21 cellular contexts compared by ENCODE assay signal in genomic region chr18:22689711-22690110, GRCh38.
DNase-seq lines count a peak whose midpoint lies in the region; ATAC-seq and TF ChIP-seq lines count a peak whose summit lies in the region.
"Had no signal": no experiment of that assay in that cellular context is flagged by ENCODE, and none has a peak within 500 bp of the region (broad histone marks: within the 10 kb centered on the region; RNA-seq: fewer than 3 reads in every experiment).

No MANE protein-coding gene starts in this region.

- H3K27me3 ChIP-seq in right cardiac atrium (ENCODE audit: control insufficient read depth, insufficient read depth) (no peaks in the 10 kb centered on the region), right atrium auricular region (no peaks in the 10 kb centered on the region)
- H3K27me3 ChIP-seq: SJCRH30 had no signal

- H3K36me3 Mint-ChIP-seq in progenitor cell of endocrine pancreas (ENCODE audit: insufficient read depth), result peaks cover 2% of the 10 kb centered on the region
- H3K36me3 Mint-ChIP-seq: CD14-positive monocyte had no signal

- no peaks in the 10 kb centered on the region for H3K27me3 Mint-ChIP-seq in progenitor cell of endocrine pancreas

- peaks cover 11% of the 10 kb centered on the region for H3K9me3 Mint-ChIP-seq in progenitor cell of endocrine pancreas (ENCODE audit: low read depth)
- H3K9me3 Mint-ChIP-seq: HFFc6 had no signal

- no peak overlapping the region for H3K4me3 Mint-ChIP-seq in progenitor cell of endocrine pancreas (ENCODE audit: low read depth)
- H3K4me3 Mint-ChIP-seq: B cell, CD14-positive monocyte, HFFc6 had no signal

- H3K27ac ChIP-seq in right cardiac atrium (ENCODE audit: low read length), result no peak overlapping the region
- H3K27ac ChIP-seq in right atrium auricular region, result no peak overlapping the region
- H3K27ac ChIP-seq: SJCRH30 had no signal

- H3K36me3 ChIP-seq in right atrium auricular region, result no peaks in the 10 kb centered on the region
- H3K36me3 ChIP-seq: SJCRH30 had no signal

- H3K9me3 ChIP-seq in right cardiac atrium (ENCODE audit: control insufficient read depth, low read length) (peaks cover 1% of the 10 kb centered on the region), right atrium auricular region (no peaks in the 10 kb centered on the region)
- H3K9me3 ChIP-seq: SJCRH30 had no signal

- no peak overlapping the region for H3K27ac Mint-ChIP-seq in progenitor cell of endocrine pancreas
- H3K27ac Mint-ChIP-seq: B cell, CD14-positive monocyte, HFFc6 had no signal

- H3K4me3 ChIP-seq in right cardiac atrium (ENCODE audit: low read length) (no peak overlapping the region), right atrium auricular region (no peak overlapping the region)
- H3K4me3 ChIP-seq: SJCRH30 had no signal

- no peaks in the 10 kb centered on the region for H3K4me1 Mint-ChIP-seq in progenitor cell of endocrine pancreas (ENCODE audit: low read depth)
- H3K4me1 Mint-ChIP-seq: B cell, CD14-positive monocyte had no signal

- intact Hi-C loops in right cardiac atrium (cut with DNase I), result loop anchor here in 1 of 4 donors (10.0 kb wide), 1 partner anchor 55 kb away; no protein-coding TSS in a partner anchor

- TF ChIP-seq CTCF in right atrium auricular region (IDR thresholded peaks at IDR 0.05) (no peak), progenitor cell of endocrine pancreas (IDR thresholded peaks at IDR 0.05; ENCODE audit: unreplicated experiment) (no peak)

- ATAC-seq in right cardiac atrium, result peak; percentile 76 to 95
- peak; percentile 34 for ATAC-seq in left lobe of liver
- ATAC-seq in GM21526 (IDR thresholded peaks at IDR 0.05; ENCODE audit: low FRiP score, unreplicated experiment), result no peak

- DNase-seq in right cardiac atrium (no peak), right atrium auricular region (ENCODE audit: low spot score) (no peak), dermis blood vessel endothelial cell (peak; percentile 42), left lobe of liver (ENCODE audit: low spot score) (no peak), progenitor cell of endocrine pancreas (ENCODE audit: low spot score, unreplicated experiment) (no peak), NCI-H2171 (lab: John Stamatoyannopoulos, UW) (no peak), inferior parietal cortex (ENCODE audit: extremely low spot score) (no peak)
- DNase-seq: H7; HFFc6; KBM-7; NCI-H1092; NCI-H1436 treated with DMSO at 0.1 percent for 48 hours; NCI-H1930; NCI-H345; NCI-H524; NCI-H774; NK-92 treated with Interleukin-12 subunit alpha and Interleukin-12 subunit beta, amount 100 ng/mL, for 24 hours; SJCRH30 had no signal

- no peaks in the 10 kb centered on the region for H3K4me1 ChIP-seq in right cardiac atrium (ENCODE audit: control insufficient read depth, insufficient read depth, low read length)
- H3K4me1 ChIP-seq in right atrium auricular region, result no peaks in the 10 kb centered on the region
- H3K4me1 ChIP-seq: SJCRH30 had no signal
